ENCODE assay signal across 1 cellular context in the genomic region with DNA sequence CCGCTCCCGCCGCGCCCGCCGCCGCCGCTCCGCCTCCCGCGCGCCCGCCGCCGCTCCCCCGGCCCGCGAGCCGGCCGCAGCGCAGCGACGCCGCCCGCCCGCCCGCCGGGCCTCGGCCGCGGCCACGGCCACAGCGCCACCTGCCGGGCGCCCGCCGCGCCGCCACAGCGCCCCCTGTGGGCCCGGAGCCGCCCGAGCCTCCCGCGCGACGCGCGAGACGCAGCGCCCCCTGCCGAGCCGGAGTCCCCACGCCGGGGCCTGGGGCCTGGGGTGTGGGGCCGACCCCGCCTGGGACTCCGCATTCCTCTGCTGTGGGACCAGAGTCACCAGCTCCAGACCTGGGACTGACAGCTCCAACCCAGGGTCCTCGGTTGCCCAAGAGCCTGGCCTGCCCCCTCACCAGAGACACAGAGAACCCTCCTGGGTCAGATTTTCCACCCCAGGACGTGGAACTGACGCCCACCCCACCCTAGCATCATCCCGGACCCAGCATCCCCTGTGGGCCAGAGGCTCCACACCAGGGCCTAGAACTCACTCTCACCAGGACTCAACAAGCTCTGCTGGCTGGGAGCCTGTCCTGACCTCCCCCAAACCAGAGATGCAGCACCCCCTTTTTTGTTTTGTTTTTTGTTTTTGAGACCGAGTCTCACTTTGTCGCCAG.
A peak's percentile ranks its signal among the peaks of the same experiment; 100 is the strongest.
TF ChIP-seq lines count a peak whose summit lies in the region.

A gene with protein sequence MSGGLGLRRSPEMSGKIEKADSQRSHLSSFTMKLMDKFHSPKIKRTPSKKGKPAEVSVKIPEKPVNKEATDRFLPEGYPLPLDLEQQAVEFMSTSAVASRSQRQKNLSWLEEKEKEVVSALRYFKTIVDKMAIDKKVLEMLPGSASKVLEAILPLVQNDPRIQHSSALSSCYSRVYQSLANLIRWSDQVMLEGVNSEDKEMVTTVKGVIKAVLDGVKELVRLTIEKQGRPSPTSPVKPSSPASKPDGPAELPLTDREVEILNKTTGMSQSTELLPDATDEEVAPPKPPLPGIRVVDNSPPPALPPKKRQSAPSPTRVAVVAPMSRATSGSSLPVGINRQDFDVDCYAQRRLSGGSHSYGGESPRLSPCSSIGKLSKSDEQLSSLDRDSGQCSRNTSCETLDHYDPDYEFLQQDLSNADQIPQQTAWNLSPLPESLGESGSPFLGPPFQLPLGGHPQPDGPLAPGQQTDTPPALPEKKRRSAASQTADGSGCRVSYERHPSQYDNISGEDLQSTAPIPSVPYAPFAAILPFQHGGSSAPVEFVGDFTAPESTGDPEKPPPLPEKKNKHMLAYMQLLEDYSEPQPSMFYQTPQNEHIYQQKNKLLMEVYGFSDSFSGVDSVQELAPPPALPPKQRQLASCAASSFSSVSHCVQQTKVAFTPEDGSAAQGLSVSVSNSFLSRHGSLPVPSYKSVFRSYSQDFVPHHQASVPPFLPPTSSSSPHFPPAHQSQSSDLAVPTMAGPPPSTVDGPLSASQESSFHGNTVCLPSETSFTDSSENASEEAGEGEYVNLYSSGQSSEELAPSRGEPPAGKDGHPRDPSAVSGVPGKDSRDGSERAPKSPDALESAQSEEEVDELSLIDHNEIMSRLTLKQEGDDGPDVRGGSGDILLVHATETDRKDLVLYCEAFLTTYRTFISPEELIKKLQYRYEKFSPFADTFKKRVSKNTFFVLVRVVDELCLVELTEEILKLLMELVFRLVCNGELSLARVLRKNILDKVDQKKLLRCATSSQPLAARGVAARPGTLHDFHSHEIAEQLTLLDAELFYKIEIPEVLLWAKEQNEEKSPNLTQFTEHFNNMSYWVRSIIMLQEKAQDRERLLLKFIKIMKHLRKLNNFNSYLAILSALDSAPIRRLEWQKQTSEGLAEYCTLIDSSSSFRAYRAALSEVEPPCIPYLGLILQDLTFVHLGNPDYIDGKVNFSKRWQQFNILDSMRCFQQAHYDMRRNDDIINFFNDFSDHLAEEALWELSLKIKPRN (N-terminal part only) (minus strand): TSS at position 89 of the 661 bp plus-strand sequence. CDS start 246 bp downstream, outside the sequence.

TF ChIP-seq in GM12878, 131 proteins besides CTCF, POLR2A, EP300 and RAD21 (continues in another document):
- no peak for TF ChIP-seq CHD4 (IDR thresholded peaks at IDR 0.05)
- no peak for TF ChIP-seq RUNX3 (IDR thresholded peaks at IDR 0.05; ENCODE audit: low read length)
- TF ChIP-seq, protein P1, sequence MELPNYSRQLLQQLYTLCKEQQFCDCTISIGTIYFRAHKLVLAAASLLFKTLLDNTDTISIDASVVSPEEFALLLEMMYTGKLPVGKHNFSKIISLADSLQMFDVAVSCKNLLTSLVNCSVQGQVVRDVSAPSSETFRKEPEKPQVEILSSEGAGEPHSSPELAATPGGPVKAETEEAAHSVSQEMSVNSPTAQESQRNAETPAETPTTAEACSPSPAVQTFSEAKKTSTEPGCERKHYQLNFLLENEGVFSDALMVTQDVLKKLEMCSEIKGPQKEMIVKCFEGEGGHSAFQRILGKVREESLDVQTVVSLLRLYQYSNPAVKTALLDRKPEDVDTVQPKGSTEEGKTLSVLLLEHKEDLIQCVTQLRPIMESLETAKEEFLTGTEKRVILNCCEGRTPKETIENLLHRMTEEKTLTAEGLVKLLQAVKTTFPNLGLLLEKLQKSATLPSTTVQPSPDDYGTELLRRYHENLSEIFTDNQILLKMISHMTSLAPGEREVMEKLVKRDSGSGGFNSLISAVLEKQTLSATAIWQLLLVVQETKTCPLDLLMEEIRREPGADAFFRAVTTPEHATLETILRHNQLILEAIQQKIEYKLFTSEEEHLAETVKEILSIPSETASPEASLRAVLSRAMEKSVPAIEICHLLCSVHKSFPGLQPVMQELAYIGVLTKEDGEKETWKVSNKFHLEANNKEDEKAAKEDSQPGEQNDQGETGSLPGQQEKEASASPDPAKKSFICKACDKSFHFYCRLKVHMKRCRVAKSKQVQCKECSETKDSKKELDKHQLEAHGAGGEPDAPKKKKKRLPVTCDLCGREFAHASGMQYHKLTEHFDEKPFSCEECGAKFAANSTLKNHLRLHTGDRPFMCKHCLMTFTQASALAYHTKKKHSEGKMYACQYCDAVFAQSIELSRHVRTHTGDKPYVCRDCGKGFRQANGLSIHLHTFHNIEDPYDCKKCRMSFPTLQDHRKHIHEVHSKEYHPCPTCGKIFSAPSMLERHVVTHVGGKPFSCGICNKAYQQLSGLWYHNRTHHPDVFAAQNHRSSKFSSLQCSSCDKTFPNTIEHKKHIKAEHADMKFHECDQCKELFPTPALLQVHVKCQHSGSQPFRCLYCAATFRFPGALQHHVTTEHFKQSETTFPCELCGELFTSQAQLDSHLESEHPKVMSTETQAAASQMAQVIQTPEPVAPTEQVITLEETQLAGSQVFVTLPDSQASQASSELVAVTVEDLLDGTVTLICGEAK (IDR thresholded peaks at IDR 0.05; ENCODE audit: borderline replicate concordance): no peak
- TF ChIP-seq KLF5 (IDR thresholded peaks at IDR 0.05; ENCODE audit: partially characterized antibody): no peak
- TF ChIP-seq CBFB (IDR thresholded peaks at IDR 0.05; ENCODE audit: low read depth): no peak
- TF ChIP-seq NR2C1 (IDR thresholded peaks at IDR 0.05): no peak
- TF ChIP-seq, protein P2, sequence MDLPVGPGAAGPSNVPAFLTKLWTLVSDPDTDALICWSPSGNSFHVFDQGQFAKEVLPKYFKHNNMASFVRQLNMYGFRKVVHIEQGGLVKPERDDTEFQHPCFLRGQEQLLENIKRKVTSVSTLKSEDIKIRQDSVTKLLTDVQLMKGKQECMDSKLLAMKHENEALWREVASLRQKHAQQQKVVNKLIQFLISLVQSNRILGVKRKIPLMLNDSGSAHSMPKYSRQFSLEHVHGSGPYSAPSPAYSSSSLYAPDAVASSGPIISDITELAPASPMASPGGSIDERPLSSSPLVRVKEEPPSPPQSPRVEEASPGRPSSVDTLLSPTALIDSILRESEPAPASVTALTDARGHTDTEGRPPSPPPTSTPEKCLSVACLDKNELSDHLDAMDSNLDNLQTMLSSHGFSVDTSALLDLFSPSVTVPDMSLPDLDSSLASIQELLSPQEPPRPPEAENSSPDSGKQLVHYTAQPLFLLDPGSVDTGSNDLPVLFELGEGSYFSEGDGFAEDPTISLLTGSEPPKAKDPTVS (IDR thresholded peaks at IDR 0.05; ENCODE audit: low read depth, low read length): no peak
- TF ChIP-seq MYB (IDR thresholded peaks at IDR 0.05; ENCODE audit: borderline replicate concordance, low read depth, low read length): no peak
- no peak for TF ChIP-seq CHD2 (IDR thresholded peaks at IDR 0.05; ENCODE audit: borderline replicate concordance, low read depth, low read length)
- no peak for TF ChIP-seq CBX5 (IDR thresholded peaks at IDR 0.05; ENCODE audit: low read depth)
- TF ChIP-seq, protein P3, sequence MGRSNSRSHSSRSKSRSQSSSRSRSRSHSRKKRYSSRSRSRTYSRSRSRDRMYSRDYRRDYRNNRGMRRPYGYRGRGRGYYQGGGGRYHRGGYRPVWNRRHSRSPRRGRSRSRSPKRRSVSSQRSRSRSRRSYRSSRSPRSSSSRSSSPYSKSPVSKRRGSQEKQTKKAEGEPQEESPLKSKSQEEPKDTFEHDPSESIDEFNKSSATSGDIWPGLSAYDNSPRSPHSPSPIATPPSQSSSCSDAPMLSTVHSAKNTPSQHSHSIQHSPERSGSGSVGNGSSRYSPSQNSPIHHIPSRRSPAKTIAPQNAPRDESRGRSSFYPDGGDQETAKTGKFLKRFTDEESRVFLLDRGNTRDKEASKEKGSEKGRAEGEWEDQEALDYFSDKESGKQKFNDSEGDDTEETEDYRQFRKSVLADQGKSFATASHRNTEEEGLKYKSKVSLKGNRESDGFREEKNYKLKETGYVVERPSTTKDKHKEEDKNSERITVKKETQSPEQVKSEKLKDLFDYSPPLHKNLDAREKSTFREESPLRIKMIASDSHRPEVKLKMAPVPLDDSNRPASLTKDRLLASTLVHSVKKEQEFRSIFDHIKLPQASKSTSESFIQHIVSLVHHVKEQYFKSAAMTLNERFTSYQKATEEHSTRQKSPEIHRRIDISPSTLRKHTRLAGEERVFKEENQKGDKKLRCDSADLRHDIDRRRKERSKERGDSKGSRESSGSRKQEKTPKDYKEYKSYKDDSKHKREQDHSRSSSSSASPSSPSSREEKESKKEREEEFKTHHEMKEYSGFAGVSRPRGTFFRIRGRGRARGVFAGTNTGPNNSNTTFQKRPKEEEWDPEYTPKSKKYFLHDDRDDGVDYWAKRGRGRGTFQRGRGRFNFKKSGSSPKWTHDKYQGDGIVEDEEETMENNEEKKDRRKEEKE (IDR thresholded peaks at IDR 0.05): no peak
- TF ChIP-seq CEBPB (IDR thresholded peaks at IDR 0.05; ENCODE audit: borderline replicate concordance in 1 of 2, low read depth in 2 of 2, low read length in 2 of 2): no peak
- no peak for TF ChIP-seq PML (IDR thresholded peaks at IDR 0.05; ENCODE audit: low read length)
- TF ChIP-seq, protein P4, sequence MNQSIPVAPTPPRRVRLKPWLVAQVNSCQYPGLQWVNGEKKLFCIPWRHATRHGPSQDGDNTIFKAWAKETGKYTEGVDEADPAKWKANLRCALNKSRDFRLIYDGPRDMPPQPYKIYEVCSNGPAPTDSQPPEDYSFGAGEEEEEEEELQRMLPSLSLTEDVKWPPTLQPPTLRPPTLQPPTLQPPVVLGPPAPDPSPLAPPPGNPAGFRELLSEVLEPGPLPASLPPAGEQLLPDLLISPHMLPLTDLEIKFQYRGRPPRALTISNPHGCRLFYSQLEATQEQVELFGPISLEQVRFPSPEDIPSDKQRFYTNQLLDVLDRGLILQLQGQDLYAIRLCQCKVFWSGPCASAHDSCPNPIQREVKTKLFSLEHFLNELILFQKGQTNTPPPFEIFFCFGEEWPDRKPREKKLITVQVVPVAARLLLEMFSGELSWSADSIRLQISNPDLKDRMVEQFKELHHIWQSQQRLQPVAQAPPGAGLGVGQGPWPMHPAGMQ (IDR thresholded peaks at IDR 0.05; ENCODE audit: borderline replicate concordance): no peak
- TF ChIP-seq ZNF384 (IDR thresholded peaks at IDR 0.05; ENCODE audit: borderline replicate concordance, low read depth, low read length): no peak
- no peak for TF ChIP-seq RCOR1 (conservative IDR thresholded peaks at IDR 0.05; ENCODE audit: low read depth, low read length)
- TF ChIP-seq POLR2AphosphoS5 (IDR thresholded peaks at IDR 0.05; ENCODE audit: low read length): no peak
- TF ChIP-seq, protein P5, sequence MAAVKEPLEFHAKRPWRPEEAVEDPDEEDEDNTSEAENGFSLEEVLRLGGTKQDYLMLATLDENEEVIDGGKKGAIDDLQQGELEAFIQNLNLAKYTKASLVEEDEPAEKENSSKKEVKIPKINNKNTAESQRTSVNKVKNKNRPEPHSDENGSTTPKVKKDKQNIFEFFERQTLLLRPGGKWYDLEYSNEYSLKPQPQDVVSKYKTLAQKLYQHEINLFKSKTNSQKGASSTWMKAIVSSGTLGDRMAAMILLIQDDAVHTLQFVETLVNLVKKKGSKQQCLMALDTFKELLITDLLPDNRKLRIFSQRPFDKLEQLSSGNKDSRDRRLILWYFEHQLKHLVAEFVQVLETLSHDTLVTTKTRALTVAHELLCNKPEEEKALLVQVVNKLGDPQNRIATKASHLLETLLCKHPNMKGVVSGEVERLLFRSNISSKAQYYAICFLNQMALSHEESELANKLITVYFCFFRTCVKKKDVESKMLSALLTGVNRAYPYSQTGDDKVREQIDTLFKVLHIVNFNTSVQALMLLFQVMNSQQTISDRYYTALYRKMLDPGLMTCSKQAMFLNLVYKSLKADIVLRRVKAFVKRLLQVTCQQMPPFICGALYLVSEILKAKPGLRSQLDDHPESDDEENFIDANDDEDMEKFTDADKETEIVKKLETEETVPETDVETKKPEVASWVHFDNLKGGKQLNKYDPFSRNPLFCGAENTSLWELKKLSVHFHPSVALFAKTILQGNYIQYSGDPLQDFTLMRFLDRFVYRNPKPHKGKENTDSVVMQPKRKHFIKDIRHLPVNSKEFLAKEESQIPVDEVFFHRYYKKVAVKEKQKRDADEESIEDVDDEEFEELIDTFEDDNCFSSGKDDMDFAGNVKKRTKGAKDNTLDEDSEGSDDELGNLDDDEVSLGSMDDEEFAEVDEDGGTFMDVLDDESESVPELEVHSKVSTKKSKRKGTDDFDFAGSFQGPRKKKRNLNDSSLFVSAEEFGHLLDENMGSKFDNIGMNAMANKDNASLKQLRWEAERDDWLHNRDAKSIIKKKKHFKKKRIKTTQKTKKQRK (IDR thresholded peaks at IDR 0.05; ENCODE audit: low read depth, low read length): no peak
- TF ChIP-seq FOXM1 (IDR thresholded peaks at IDR 0.05; ENCODE audit: low read depth, low read length): no peak
- TF ChIP-seq BCL11A (IDR thresholded peaks at IDR 0.05; ENCODE audit: low read depth, low read length): no peak
- no peak for TF ChIP-seq HDAC6 (IDR thresholded peaks at IDR 0.05; ENCODE audit: unreplicated experiment)
- TF ChIP-seq TCF3 (IDR thresholded peaks at IDR 0.05; ENCODE audit: borderline replicate concordance, insufficient read depth, low read depth, low read length): peak; percentile 60; the same call in 1 of the 2 replicates
- no peak for TF ChIP-seq STAT3 (IDR thresholded peaks at IDR 0.05; ENCODE audit: low read depth, low read length)
- TF ChIP-seq, protein P6, sequence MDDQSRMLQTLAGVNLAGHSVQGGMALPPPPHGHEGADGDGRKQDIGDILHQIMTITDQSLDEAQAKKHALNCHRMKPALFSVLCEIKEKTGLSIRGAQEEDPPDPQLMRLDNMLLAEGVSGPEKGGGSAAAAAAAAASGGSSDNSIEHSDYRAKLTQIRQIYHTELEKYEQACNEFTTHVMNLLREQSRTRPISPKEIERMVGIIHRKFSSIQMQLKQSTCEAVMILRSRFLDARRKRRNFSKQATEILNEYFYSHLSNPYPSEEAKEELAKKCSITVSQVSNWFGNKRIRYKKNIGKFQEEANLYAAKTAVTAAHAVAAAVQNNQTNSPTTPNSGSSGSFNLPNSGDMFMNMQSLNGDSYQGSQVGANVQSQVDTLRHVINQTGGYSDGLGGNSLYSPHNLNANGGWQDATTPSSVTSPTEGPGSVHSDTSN (IDR thresholded peaks at IDR 0.05; ENCODE audit: insufficient replicate concordance, low read depth, low read length): no peak
- TF ChIP-seq TARDBP (IDR thresholded peaks at IDR 0.05; ENCODE audit: borderline replicate concordance): no peak
- 0 out of 2 replicates have a peak, but pooled peaks have one; percentile 32 for TF ChIP-seq HDGF (IDR thresholded peaks at IDR 0.05)
- TF ChIP-seq SRF (IDR thresholded peaks at IDR 0.05; ENCODE audit: low read depth in 2 of 2, low read length in 2 of 2): peak in 1 of 2 experiments; percentile 71; a peak in 1 of 4 replicates
- no peak for TF ChIP-seq ZNF217 (IDR thresholded peaks at IDR 0.05)
- TF ChIP-seq, protein P7, sequence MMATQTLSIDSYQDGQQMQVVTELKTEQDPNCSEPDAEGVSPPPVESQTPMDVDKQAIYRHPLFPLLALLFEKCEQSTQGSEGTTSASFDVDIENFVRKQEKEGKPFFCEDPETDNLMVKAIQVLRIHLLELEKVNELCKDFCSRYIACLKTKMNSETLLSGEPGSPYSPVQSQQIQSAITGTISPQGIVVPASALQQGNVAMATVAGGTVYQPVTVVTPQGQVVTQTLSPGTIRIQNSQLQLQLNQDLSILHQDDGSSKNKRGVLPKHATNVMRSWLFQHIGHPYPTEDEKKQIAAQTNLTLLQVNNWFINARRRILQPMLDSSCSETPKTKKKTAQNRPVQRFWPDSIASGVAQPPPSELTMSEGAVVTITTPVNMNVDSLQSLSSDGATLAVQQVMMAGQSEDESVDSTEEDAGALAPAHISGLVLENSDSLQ (IDR thresholded peaks at IDR 0.05): no peak
- no peak for TF ChIP-seq IKZF1 (conservative IDR thresholded peaks at IDR 0.05)
- peak; percentile 100 for TF ChIP-seq SMARCA5 (IDR thresholded peaks at IDR 0.05)
- no peak for TF ChIP-seq ZBED1 (IDR thresholded peaks at IDR 0.05; ENCODE audit: borderline replicate concordance)
- TF ChIP-seq RBBP5 (conservative IDR thresholded peaks at IDR 0.05): no peak
- no peak for TF ChIP-seq KDM1A (IDR thresholded peaks at IDR 0.05; ENCODE audit: borderline replicate concordance)
- no peak for TF ChIP-seq PAX5 (IDR thresholded peaks at IDR 0.05; ENCODE audit: borderline replicate concordance, low read depth, low read length)
- TF ChIP-seq NR2F1 (conservative IDR thresholded peaks at IDR 0.05): no peak
- TF ChIP-seq SIX5 (IDR thresholded peaks at IDR 0.05; ENCODE audit: low read depth, low read length, severe bottlenecking): no peak
- no peak for TF ChIP-seq SPI1 (IDR thresholded peaks at IDR 0.05; ENCODE audit: borderline replicate concordance, insufficient read depth, low read depth, low read length)
